Comparison of ENCODE assay signal across 29 cellular contexts in the genomic region with DNA sequence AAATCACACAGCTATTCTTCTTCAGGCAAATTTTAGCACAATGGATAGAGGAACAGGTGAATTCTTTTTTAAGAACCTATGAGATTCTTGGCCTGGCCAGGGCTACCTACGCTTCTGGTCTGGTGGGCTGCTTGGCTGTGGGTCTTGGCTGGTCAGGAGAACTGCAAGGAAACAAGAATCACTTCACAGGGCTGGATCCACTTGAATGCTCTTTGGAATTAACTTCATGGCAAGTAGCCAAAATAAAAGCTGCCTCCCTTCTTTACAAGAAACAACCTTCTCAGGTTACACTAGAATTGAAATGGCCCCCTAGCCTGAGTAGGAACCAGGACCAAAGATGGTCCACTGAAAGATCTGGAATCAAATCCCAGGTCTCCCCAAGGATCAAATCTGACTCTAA.
DNase-seq lines count a peak whose midpoint lies in the region; ATAC-seq and TF ChIP-seq lines count a peak whose summit lies in the region.
"Had no signal": no experiment of that assay in that cellular context is flagged by ENCODE, and none has a peak within 500 bp of the region (broad histone marks: within the 10 kb centered on the region; RNA-seq: fewer than 3 reads in every experiment).

No MANE protein-coding gene starts in this region.

- H3K9me3 Mint-ChIP-seq in activated naive CD4-positive, alpha-beta T cell treated with anti-CD3 and anti-CD28 coated beads for 36 hours: no peaks in the 10 kb centered on the region
- H3K9me3 Mint-ChIP-seq: activated naive CD8-positive, alpha-beta T cell treated with anti-CD3 and anti-CD28 coated beads for 36 hours; CD4-positive, alpha-beta memory T cell; central memory CD8-positive, alpha-beta T cell; neural progenitor cell; T-helper 2 cell treated with Interferon-gamma antibody and Interleukin-4, amounts not matched to agents 5 μg/mL and 100 μg/mL, for 36 hours had no signal

- peaks cover 2% of the 10 kb centered on the region for H3K9me3 ChIP-seq in mesenchymal stem cell (ENCODE audit: control insufficient read depth, low read length)
- H3K9me3 ChIP-seq: right lobe of liver had no signal

- H2AK5ac ChIP-seq in mesenchymal stem cell (ENCODE audit: low read length, severe bottlenecking): no peak overlapping the region

- no peak overlapping the region for H2BK12ac ChIP-seq in mesenchymal stem cell (ENCODE audit: low read length in 2 of 2)

- DNase-seq in DMS53 (lab: John Stamatoyannopoulos, UW) (peak; percentile 1), DMS53 treated with DMSO at 0.1 percent for 48 hours (lab: John Stamatoyannopoulos, UW; ENCODE audit: unreplicated experiment) (no peak), choroid plexus epithelial cell (ENCODE audit: low read depth) (peak; percentile 30), mesenchymal stem cell (peak; percentile 0), NCI-H526 (lab: John Stamatoyannopoulos, UW) (no peak), sciatic nerve (ENCODE audit: low spot score) (no peak)
- no peak for DNase-seq in activated naive CD4-positive, alpha-beta T cell treated with anti-CD3 and anti-CD28 coated beads for 36 hours
- no peak for DNase-seq in stimulated activated CD8-positive, alpha-beta memory T cell treated with anti-CD3 and anti-CD28 coated beads, Interleukin-4, amount 100 ng/mL, for 48 hours
- DNase-seq: activated CD4-positive, alpha-beta T cell treated with anti-CD3 and anti-CD28 coated beads for 4 hours; activated effector memory CD4-positive, alpha-beta T cell treated with Interleukin-2 at 50 U/mL for 16 hours; activated naive CD8-positive, alpha-beta T cell treated with anti-CD3 and anti-CD28 coated beads for 36 hours; AML-193; CD4-positive, alpha-beta memory T cell; dermis blood vessel endothelial cell; DMS153; HCEC 1CT; KG1; MM.1S; NCI-H2081; PC-3; right lobe of liver; stimulated activated CD4-positive, alpha-beta T cell treated with anti-CD3 and anti-CD28 coated beads, Interleukin-4, amount 100 ng/mL, for 4 hours; stimulated activated naive B cell treated with anti-CD40 and anti-IgM and Interleukin-4, amounts not matched to agents 10 μg/mL and 1 μg/mL and 100 μg/mL, for 72 hours had no signal

- H3K27ac Mint-ChIP-seq in activated naive CD4-positive, alpha-beta T cell treated with anti-CD3 and anti-CD28 coated beads for 36 hours: no peak overlapping the region
- H3K27ac Mint-ChIP-seq: activated naive CD8-positive, alpha-beta T cell treated with anti-CD3 and anti-CD28 coated beads for 36 hours; CD4-positive, alpha-beta memory T cell; neural progenitor cell; stimulated activated naive B cell treated with anti-CD40 and anti-IgM and Interleukin-4, amounts not matched to agents 10 μg/mL and 1 μg/mL and 100 μg/mL, for 72 hours; T-helper 2 cell treated with Interferon-gamma antibody and Interleukin-4, amounts not matched to agents 5 μg/mL and 100 μg/mL, for 36 hours had no signal

- peaks cover 2% of the 10 kb centered on the region for H3K4me1 ChIP-seq in mesenchymal stem cell (ENCODE audit: control insufficient read depth, insufficient read depth, low read depth, low read length)
- H3K4me1 ChIP-seq: neural progenitor cell, right lobe of liver had no signal

- no peak overlapping the region for H2BK5ac ChIP-seq in mesenchymal stem cell (ENCODE audit: low read depth, low read length, poor library complexity, severe bottlenecking)

- H2BK15ac ChIP-seq in mesenchymal stem cell (ENCODE audit: low read depth, poor library complexity, severe bottlenecking): no peak overlapping the region

- H3K14ac ChIP-seq in mesenchymal stem cell (ENCODE audit: low read length in 2 of 2): no peak overlapping the region

- H3K4me3 Mint-ChIP-seq in activated naive CD4-positive, alpha-beta T cell treated with anti-CD3 and anti-CD28 coated beads for 36 hours: no peak overlapping the region
- H3K4me3 Mint-ChIP-seq: activated naive CD8-positive, alpha-beta T cell treated with anti-CD3 and anti-CD28 coated beads for 36 hours; CD4-positive, alpha-beta memory T cell; central memory CD8-positive, alpha-beta T cell; neural progenitor cell; stimulated activated naive B cell treated with anti-CD40 and anti-IgM and Interleukin-4, amounts not matched to agents 10 μg/mL and 1 μg/mL and 100 μg/mL, for 72 hours; T-helper 2 cell treated with Interferon-gamma antibody and Interleukin-4, amounts not matched to agents 5 μg/mL and 100 μg/mL, for 36 hours had no signal

- no peak overlapping the region for H2AFZ ChIP-seq in mesenchymal stem cell (ENCODE audit: low read depth, low read length)
- H2AFZ ChIP-seq: neural progenitor cell had no signal

- H4K91ac ChIP-seq in mesenchymal stem cell (ENCODE audit: low read length): no peak overlapping the region

- H3K79me1 ChIP-seq in mesenchymal stem cell (replicated peaks; ENCODE audit: low read length, poor library complexity, severe bottlenecking): no peaks in the 10 kb centered on the region

- ATAC-seq in sciatic nerve: no peak
- ATAC-seq: PC-3; right lobe of liver; Right ventricle myocardium inferior; stimulated activated naive B cell treated with anti-CD40 and anti-IgM and Interleukin-4, amounts not matched to agents 10 μg/mL and 1 μg/mL and 100 μg/mL, for 72 hours had no signal

- no peaks in the 10 kb centered on the region for H3K4me1 Mint-ChIP-seq in activated naive CD4-positive, alpha-beta T cell treated with anti-CD3 and anti-CD28 coated beads for 36 hours (ENCODE audit: low read depth)
- H3K4me1 Mint-ChIP-seq: activated naive CD8-positive, alpha-beta T cell treated with anti-CD3 and anti-CD28 coated beads for 36 hours; CD4-positive, alpha-beta memory T cell; central memory CD8-positive, alpha-beta T cell; stimulated activated naive B cell treated with anti-CD40 and anti-IgM and Interleukin-4, amounts not matched to agents 10 μg/mL and 1 μg/mL and 100 μg/mL, for 72 hours had no signal

- no peak for TF ChIP-seq CTCF in choroid plexus epithelial cell (conservative IDR thresholded peaks at IDR 0.05; ENCODE audit: low read depth, low read length)

- H3K27ac ChIP-seq in mesenchymal stem cell (ENCODE audit: low read length, poor library complexity, severe bottlenecking): peak overlapping the region; percentile 54
- H3K27ac ChIP-seq: 22Rv1, neural progenitor cell, right lobe of liver had no signal

- no peaks in the 10 kb centered on the region for H3K36me3 ChIP-seq in mesenchymal stem cell (ENCODE audit: control insufficient read depth in 1 of 2, insufficient read depth in 2 of 2, low read depth in 1 of 2, low read length in 2 of 2)
- H3K36me3 ChIP-seq: neural progenitor cell, right lobe of liver had no signal

- no peaks in the 10 kb centered on the region for H3K27me3 ChIP-seq in mesenchymal stem cell (ENCODE audit: control insufficient read depth in 1 of 2, insufficient read depth in 1 of 2, low read length in 2 of 2)
- H3K27me3 ChIP-seq: neural progenitor cell, right lobe of liver had no signal

- no peak overlapping the region for H3K4me2 ChIP-seq in mesenchymal stem cell (ENCODE audit: low read length, poor library complexity, severe bottlenecking)
- H3K4me2 ChIP-seq: neural progenitor cell had no signal

- no peaks in the 10 kb centered on the region for H3K36me3 Mint-ChIP-seq in activated naive CD4-positive, alpha-beta T cell treated with anti-CD3 and anti-CD28 coated beads for 36 hours (ENCODE audit: low read depth)
- H3K36me3 Mint-ChIP-seq: activated naive CD8-positive, alpha-beta T cell treated with anti-CD3 and anti-CD28 coated beads for 36 hours; CD4-positive, alpha-beta memory T cell; neural progenitor cell; stimulated activated naive B cell treated with anti-CD40 and anti-IgM and Interleukin-4, amounts not matched to agents 10 μg/mL and 1 μg/mL and 100 μg/mL, for 72 hours had no signal

- no peak overlapping the region for H3K4me3 ChIP-seq in choroid plexus epithelial cell (ENCODE audit: low read depth, low read length)
- no peak overlapping the region for H3K4me3 ChIP-seq in mesenchymal stem cell (ENCODE audit: insufficient read depth in 1 of 2, low read depth in 1 of 2, low read length in 2 of 2)
- H3K4me3 ChIP-seq: lung, neural progenitor cell, right lobe of liver had no signal

- CTCF ChIA-PET in activated naive CD4-positive, alpha-beta T cell treated with anti-CD3 and anti-CD28 coated beads for 36 hours (lab: Charles Lee): no interaction called here

- intact Hi-C loops in activated naive CD4-positive, alpha-beta T cell treated with anti-CD3 and anti-CD28 coated beads for 36 hours (cut with micrococcal nuclease): no loop called here
- intact Hi-C loops in sciatic nerve (cut with DNase I): no loop called here

- H4K8ac ChIP-seq in mesenchymal stem cell (ENCODE audit: low read length): no peak overlapping the region

- H3K4ac ChIP-seq in mesenchymal stem cell (ENCODE audit: low read depth in 1 of 2, low read length in 2 of 2): no peak overlapping the region

- H3K9ac ChIP-seq in mesenchymal stem cell (ENCODE audit: low read length): no peak overlapping the region
- H3K9ac ChIP-seq: neural progenitor cell had no signal

- no peak overlapping the region for H3K18ac ChIP-seq in mesenchymal stem cell (ENCODE audit: low read depth in 1 of 2, low read length in 2 of 2)

- WGBS in mesenchymal stem cell: 65% methylated on average over 1 of the region's 1 CpG

- H3K27me3 Mint-ChIP-seq in activated naive CD4-positive, alpha-beta T cell treated with anti-CD3 and anti-CD28 coated beads for 36 hours (ENCODE audit: low read depth): peaks cover 6% of the 10 kb centered on the region
- H3K27me3 Mint-ChIP-seq: central memory CD8-positive, alpha-beta T cell; stimulated activated naive B cell treated with anti-CD40 and anti-IgM and Interleukin-4, amounts not matched to agents 10 μg/mL and 1 μg/mL and 100 μg/mL, for 72 hours had no signal

- no peak overlapping the region for H2BK120ac ChIP-seq in mesenchymal stem cell (ENCODE audit: low read depth, low read length)

- no peak overlapping the region for H3K23ac ChIP-seq in mesenchymal stem cell (ENCODE audit: low read length in 2 of 2)

Comparison
In these comparisons a context has a peak if more than half of its experiments do, and no peak if none do; other contexts are left out.
1. DNase-seq: peak in DMS53 (single experiment), choroid plexus epithelial cell (single experiment) and mesenchymal stem cell (single experiment); none in DMS53 treated with DMSO at 0.1 percent for 48 hours (single experiment), activated naive CD4-positive, alpha-beta T cell treated with anti-CD3 and anti-CD28 coated beads for 36 hours (single experiment), NCI-H526 (0 of 2), sciatic nerve (single experiment) and stimulated activated CD8-positive, alpha-beta memory T cell treated with anti-CD3 and anti-CD28 coated beads, Interleukin-4, amount 100 ng/mL, for 48 hours (single experiment).